In the genomic region with DNA sequence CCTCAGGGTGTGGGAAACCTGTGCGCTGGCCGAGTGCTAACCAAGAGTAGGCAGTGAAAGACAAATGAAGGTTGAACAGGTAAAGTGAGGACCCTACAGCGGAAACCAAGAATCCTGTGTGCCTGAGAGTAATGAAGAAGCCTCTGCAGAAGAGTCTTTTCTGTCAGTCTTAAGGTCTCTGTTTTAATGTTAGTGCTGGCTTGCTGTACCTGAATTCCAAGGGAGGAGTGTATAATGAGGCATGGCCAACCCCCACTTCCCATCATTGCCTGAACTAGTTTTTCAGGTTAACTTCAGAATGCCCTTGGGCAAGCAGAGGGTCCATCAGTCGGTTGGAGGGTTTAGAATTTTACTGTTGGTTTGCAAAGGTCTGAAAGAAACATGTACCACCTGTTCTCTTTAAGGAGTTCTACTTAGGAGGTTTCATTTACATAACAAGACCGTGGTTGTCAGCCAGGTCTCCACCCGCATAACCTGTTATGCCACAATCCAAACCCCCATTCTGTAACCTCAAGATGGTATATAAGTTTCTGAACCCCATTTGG, we compare ENCODE assay signal across 8 cellular contexts. TPM values are rescaled to one million over a fixed set of nuclear protein-coding genes. Genes with fewer than 3 reads are reported as not detected.
DNase-seq lines count a peak whose midpoint lies in the region; ATAC-seq lines count a peak whose summit lies in the region.

No MANE protein-coding gene starts in this region.

- peaks cover 3% of the 10 kb centered on the region for H3K36me3 ChIP-seq in iPS-15b (ENCODE audit: control insufficient read depth, insufficient read depth, low read length)

- H3K27ac Mint-ChIP-seq in activated naive CD4-positive, alpha-beta T cell treated with anti-CD3 and anti-CD28 coated beads, Interleukin-2, amount 10 ng/mL, durations not matched to agents 7 days and 5 days, result peak overlapping the region; percentile 93
- H3K27ac Mint-ChIP-seq in activated CD8-positive, alpha-beta T cell treated with anti-CD3 and anti-CD28 coated beads, Interleukin-2, amount 10 ng/mL, durations not matched to agents 7 days and 5 days, result peak overlapping the region; percentile 97
- H3K27ac Mint-ChIP-seq in stimulated activated memory B cell treated with anti-CD40 and anti-IgM and Interleukin-4, amounts not matched to agents 10 μg/mL and 1 μg/mL and 100 μg/mL, for 72 hours, result peak overlapping the region; percentile 96

- H3K9me3 ChIP-seq in iPS-15b (ENCODE audit: control insufficient read depth, insufficient read depth, low read length), result no peaks in the 10 kb centered on the region

- POLR2A ChIA-PET in activated CD8-positive, alpha-beta T cell treated with anti-CD3 and anti-CD28 coated beads, Interleukin-2, amount 10 ng/mL, durations not matched to agents 7 days and 5 days (lab: Charles Lee), result interaction anchor here (0.6 to 2.2 kb wide), 7 partner anchors 12 to 884 kb away, joined by 3 to 37 read pairs (median 3); partner anchors contain the start of genes C6orf120, PSMB1, TBP and WDR27

- peaks cover 4% of the 10 kb centered on the region for H3K4me1 ChIP-seq in iPS-15b (ENCODE audit: control insufficient read depth, insufficient read depth, low read length)

- H3K36me3 Mint-ChIP-seq in activated naive CD4-positive, alpha-beta T cell treated with anti-CD3 and anti-CD28 coated beads, Interleukin-2, amount 10 ng/mL, durations not matched to agents 7 days and 5 days, result peaks cover 34% of the 10 kb centered on the region
- peaks cover 36% of the 10 kb centered on the region for H3K36me3 Mint-ChIP-seq in activated CD8-positive, alpha-beta T cell treated with anti-CD3 and anti-CD28 coated beads, Interleukin-2, amount 10 ng/mL, durations not matched to agents 7 days and 5 days (ENCODE audit: low read depth)
- H3K36me3 Mint-ChIP-seq in stimulated activated memory B cell treated with anti-CD40 and anti-IgM and Interleukin-4, amounts not matched to agents 10 μg/mL and 1 μg/mL and 100 μg/mL, for 72 hours, result peaks cover 29% of the 10 kb centered on the region

- H3K4me3 Mint-ChIP-seq in activated naive CD4-positive, alpha-beta T cell treated with anti-CD3 and anti-CD28 coated beads, Interleukin-2, amount 10 ng/mL, durations not matched to agents 7 days and 5 days, result peak overlapping the region; percentile 98
- H3K4me3 Mint-ChIP-seq in activated CD8-positive, alpha-beta T cell treated with anti-CD3 and anti-CD28 coated beads, Interleukin-2, amount 10 ng/mL, durations not matched to agents 7 days and 5 days, result peak overlapping the region; percentile 99
- H3K4me3 Mint-ChIP-seq in stimulated activated memory B cell treated with anti-CD40 and anti-IgM and Interleukin-4, amounts not matched to agents 10 μg/mL and 1 μg/mL and 100 μg/mL, for 72 hours, result peak overlapping the region; percentile 100

- H3K4me1 Mint-ChIP-seq in activated naive CD4-positive, alpha-beta T cell treated with anti-CD3 and anti-CD28 coated beads, Interleukin-2, amount 10 ng/mL, durations not matched to agents 7 days and 5 days, result peaks cover 40% of the 10 kb centered on the region
- peaks cover 30% of the 10 kb centered on the region for H3K4me1 Mint-ChIP-seq in activated CD8-positive, alpha-beta T cell treated with anti-CD3 and anti-CD28 coated beads, Interleukin-2, amount 10 ng/mL, durations not matched to agents 7 days and 5 days (ENCODE audit: low read depth)
- H3K4me1 Mint-ChIP-seq in stimulated activated memory B cell treated with anti-CD40 and anti-IgM and Interleukin-4, amounts not matched to agents 10 μg/mL and 1 μg/mL and 100 μg/mL, for 72 hours, result peaks cover 37% of the 10 kb centered on the region

- H3K4me3 ChIP-seq in iPS-15b (ENCODE audit: low read depth, low read length), result peak overlapping the region; percentile 92

- H3K9me3 Mint-ChIP-seq in activated naive CD4-positive, alpha-beta T cell treated with anti-CD3 and anti-CD28 coated beads, Interleukin-2, amount 10 ng/mL, durations not matched to agents 7 days and 5 days, result peaks cover 3% of the 10 kb centered on the region
- peaks cover 4% of the 10 kb centered on the region for H3K9me3 Mint-ChIP-seq in activated CD8-positive, alpha-beta T cell treated with anti-CD3 and anti-CD28 coated beads, Interleukin-2, amount 10 ng/mL, durations not matched to agents 7 days and 5 days (ENCODE audit: insufficient read depth)
- H3K9me3 Mint-ChIP-seq in stimulated activated memory B cell treated with anti-CD40 and anti-IgM and Interleukin-4, amounts not matched to agents 10 μg/mL and 1 μg/mL and 100 μg/mL, for 72 hours, result peaks cover 3% of the 10 kb centered on the region

- DNase-seq in activated naive CD4-positive, alpha-beta T cell treated with anti-CD3 and anti-CD28 coated beads, Interleukin-2, amount 10 ng/mL, durations not matched to agents 7 days and 5 days, result no peak
- no peak for DNase-seq in activated naive CD4-positive, alpha-beta T cell treated with Interleukin-2 at 50 U/mL for 16 hours
- DNase-seq in activated CD8-positive, alpha-beta T cell treated with anti-CD3 and anti-CD28 coated beads, Interleukin-2, amount 10 ng/mL, durations not matched to agents 7 days and 5 days, result no peak
- no peak for DNase-seq in pons (ENCODE audit: low spot score)
- DNase-seq in NCI-H2171 treated with DMSO at 0.1 percent for 48 hours (lab: John Stamatoyannopoulos, UW), result no peak

- ATAC-seq in HG03066 (IDR thresholded peaks at IDR 0.05; ENCODE audit: low read depth, unreplicated experiment), result peak; percentile 34
- peak; percentile 0 for ATAC-seq in activated CD8-positive, alpha-beta T cell treated with anti-CD3 and anti-CD28 coated beads, Interleukin-2, amount 10 ng/mL, durations not matched to agents 7 days and 5 days
- ATAC-seq in stimulated activated memory B cell treated with anti-CD40 and anti-IgM and Interleukin-4, amounts not matched to agents 10 μg/mL and 1 μg/mL and 100 μg/mL, for 72 hours, result no peak

- no peaks in the 10 kb centered on the region for H3K27me3 ChIP-seq in iPS-15b (ENCODE audit: control insufficient read depth, insufficient read depth, low read length)

- peak overlapping the region; percentile 76 for H3K9ac ChIP-seq in iPS-15b (ENCODE audit: low read depth, low read length)

- no peaks in the 10 kb centered on the region for H3K27me3 Mint-ChIP-seq in activated naive CD4-positive, alpha-beta T cell treated with anti-CD3 and anti-CD28 coated beads, Interleukin-2, amount 10 ng/mL, durations not matched to agents 7 days and 5 days
- peaks cover 3% of the 10 kb centered on the region for H3K27me3 Mint-ChIP-seq in activated CD8-positive, alpha-beta T cell treated with anti-CD3 and anti-CD28 coated beads, Interleukin-2, amount 10 ng/mL, durations not matched to agents 7 days and 5 days (ENCODE audit: low read depth)
- H3K27me3 Mint-ChIP-seq in stimulated activated memory B cell treated with anti-CD40 and anti-IgM and Interleukin-4, amounts not matched to agents 10 μg/mL and 1 μg/mL and 100 μg/mL, for 72 hours, result no peaks in the 10 kb centered on the region

- CTCF ChIA-PET in activated naive CD4-positive, alpha-beta T cell treated with anti-CD3 and anti-CD28 coated beads, Interleukin-2, amount 10 ng/mL, durations not matched to agents 7 days and 5 days (lab: Charles Lee), result interaction anchor here (0.6 to 2.2 kb wide), 2 partner anchors 10 to 1079 kb away, joined by 3 to 7 read pairs; no protein-coding TSS in a partner anchor
- CTCF ChIA-PET in activated CD8-positive, alpha-beta T cell treated with anti-CD3 and anti-CD28 coated beads, Interleukin-2, amount 10 ng/mL, durations not matched to agents 7 days and 5 days (lab: Charles Lee), result interaction anchor here (1.4 to 1.9 kb wide), 5 partner anchors 12 to 33 kb away, joined by 4 to 13 read pairs (median 6); partner anchors contain the start of genes PSMB1 and TBP

RNA-seq across cellular contexts. Expression of gene PDCD2, which starts 0.6 kb away (rescaled TPM):
- 10 to 100 TPM; 74.0 to 77.1 TPM for total RNA-seq in activated CD8-positive, alpha-beta T cell treated with anti-CD3 and anti-CD28 coated beads, Interleukin-2, amount 10 ng/mL, durations not matched to agents 7 days and 5 days

RNA-seq across cellular contexts. Expression of gene TBP, which starts 30.9 kb away (rescaled TPM):
- 10 to 100 TPM; 20.0 to 21.5 TPM for total RNA-seq in activated CD8-positive, alpha-beta T cell treated with anti-CD3 and anti-CD28 coated beads, Interleukin-2, amount 10 ng/mL, durations not matched to agents 7 days and 5 days

RNA-seq across cellular contexts. Expression of gene PSMB1, which starts 31.9 kb away (rescaled TPM):
- total RNA-seq in activated CD8-positive, alpha-beta T cell treated with anti-CD3 and anti-CD28 coated beads, Interleukin-2, amount 10 ng/mL, durations not matched to agents 7 days and 5 days, result 100 to 1,000 TPM; 161 to 173 TPM
